In genomic region chr2:205637037-205637602, GRCh38 we compare ENCODE assay signal across 1 cellular context.
TF ChIP-seq lines count a peak whose summit lies in the region.

No MANE protein-coding gene starts in this region.

TF ChIP-seq in GM23338, 12 proteins besides CTCF, POLR2A, EP300 and RAD21 (continued from another document):
- TF ChIP-seq, protein P1, sequence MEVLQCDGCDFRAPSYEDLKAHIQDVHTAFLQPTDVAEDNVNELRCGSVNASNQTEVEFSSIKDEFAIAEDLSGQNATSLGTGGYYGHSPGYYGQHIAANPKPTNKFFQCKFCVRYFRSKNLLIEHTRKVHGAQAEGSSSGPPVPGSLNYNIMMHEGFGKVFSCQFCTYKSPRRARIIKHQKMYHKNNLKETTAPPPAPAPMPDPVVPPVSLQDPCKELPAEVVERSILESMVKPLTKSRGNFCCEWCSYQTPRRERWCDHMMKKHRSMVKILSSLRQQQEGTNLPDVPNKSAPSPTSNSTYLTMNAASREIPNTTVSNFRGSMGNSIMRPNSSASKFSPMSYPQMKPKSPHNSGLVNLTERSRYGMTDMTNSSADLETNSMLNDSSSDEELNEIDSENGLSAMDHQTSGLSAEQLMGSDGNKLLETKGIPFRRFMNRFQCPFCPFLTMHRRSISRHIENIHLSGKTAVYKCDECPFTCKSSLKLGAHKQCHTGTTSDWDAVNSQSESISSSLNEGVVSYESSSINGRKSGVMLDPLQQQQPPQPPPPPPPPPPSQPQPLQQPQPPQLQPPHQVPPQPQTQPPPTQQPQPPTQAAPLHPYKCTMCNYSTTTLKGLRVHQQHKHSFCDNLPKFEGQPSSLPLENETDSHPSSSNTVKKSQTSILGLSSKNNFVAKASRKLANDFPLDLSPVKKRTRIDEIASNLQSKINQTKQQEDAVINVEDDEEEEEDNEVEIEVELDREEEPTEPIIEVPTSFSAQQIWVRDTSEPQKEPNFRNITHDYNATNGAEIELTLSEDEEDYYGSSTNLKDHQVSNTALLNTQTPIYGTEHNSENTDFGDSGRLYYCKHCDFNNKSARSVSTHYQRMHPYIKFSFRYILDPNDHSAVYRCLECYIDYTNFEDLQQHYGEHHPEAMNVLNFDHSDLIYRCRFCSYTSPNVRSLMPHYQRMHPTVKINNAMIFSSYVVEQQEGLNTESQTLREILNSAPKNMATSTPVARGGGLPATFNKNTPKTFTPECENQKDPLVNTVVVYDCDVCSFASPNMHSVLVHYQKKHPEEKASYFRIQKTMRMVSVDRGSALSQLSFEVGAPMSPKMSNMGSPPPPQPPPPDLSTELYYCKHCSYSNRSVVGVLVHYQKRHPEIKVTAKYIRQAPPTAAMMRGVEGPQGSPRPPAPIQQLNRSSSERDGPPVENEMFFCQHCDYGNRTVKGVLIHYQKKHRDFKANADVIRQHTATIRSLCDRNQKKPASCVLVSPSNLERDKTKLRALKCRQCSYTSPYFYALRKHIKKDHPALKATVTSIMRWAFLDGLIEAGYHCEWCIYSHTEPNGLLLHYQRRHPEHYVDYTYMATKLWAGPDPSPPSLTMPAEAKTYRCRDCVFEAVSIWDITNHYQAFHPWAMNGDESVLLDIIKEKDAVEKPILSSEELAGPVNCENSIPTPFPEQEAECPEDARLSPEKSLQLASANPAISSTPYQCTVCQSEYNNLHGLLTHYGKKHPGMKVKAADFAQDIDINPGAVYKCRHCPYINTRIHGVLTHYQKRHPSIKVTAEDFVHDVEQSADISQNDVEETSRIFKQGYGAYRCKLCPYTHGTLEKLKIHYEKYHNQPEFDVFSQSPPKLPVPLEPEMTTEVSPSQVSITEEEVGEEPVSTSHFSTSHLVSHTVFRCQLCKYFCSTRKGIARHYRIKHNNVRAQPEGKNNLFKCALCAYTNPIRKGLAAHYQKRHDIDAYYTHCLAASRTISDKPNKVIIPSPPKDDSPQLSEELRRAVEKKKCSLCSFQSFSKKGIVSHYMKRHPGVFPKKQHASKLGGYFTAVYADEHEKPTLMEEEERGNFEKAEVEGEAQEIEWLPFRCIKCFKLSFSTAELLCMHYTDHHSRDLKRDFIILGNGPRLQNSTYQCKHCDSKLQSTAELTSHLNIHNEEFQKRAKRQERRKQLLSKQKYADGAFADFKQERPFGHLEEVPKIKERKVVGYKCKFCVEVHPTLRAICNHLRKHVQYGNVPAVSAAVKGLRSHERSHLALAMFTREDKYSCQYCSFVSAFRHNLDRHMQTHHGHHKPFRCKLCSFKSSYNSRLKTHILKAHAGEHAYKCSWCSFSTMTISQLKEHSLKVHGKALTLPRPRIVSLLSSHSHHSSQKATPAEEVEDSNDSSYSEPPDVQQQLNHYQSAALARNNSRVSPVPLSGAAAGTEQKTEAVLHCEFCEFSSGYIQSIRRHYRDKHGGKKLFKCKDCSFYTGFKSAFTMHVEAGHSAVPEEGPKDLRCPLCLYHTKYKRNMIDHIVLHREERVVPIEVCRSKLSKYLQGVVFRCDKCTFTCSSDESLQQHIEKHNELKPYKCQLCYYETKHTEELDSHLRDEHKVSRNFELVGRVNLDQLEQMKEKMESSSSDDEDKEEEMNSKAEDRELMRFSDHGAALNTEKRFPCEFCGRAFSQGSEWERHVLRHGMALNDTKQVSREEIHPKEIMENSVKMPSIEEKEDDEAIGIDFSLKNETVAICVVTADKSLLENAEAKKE (CRISPR knock-in tag; IDR thresholded peaks at IDR 0.05): no peak
- TF ChIP-seq STAT1 (IDR thresholded peaks at IDR 0.05; ENCODE audit: unreplicated experiment) (no peak), ZNF331 (CRISPR knock-in tag; IDR thresholded peaks at IDR 0.05; ENCODE audit: low read depth) (no peak), ZNF114 (CRISPR knock-in tag; IDR thresholded peaks at IDR 0.05) (no peak), CREB1 (CRISPR knock-in tag; IDR thresholded peaks at IDR 0.05; ENCODE audit: low read depth) (no peak), EZH2 (IDR thresholded peaks at IDR 0.05; ENCODE audit: low read depth, unreplicated experiment) (no peak)
TF ChIP-seq in GM23338: peak in this region for 0.
